8 cellular contexts compared by ENCODE assay signal in the genomic region with DNA sequence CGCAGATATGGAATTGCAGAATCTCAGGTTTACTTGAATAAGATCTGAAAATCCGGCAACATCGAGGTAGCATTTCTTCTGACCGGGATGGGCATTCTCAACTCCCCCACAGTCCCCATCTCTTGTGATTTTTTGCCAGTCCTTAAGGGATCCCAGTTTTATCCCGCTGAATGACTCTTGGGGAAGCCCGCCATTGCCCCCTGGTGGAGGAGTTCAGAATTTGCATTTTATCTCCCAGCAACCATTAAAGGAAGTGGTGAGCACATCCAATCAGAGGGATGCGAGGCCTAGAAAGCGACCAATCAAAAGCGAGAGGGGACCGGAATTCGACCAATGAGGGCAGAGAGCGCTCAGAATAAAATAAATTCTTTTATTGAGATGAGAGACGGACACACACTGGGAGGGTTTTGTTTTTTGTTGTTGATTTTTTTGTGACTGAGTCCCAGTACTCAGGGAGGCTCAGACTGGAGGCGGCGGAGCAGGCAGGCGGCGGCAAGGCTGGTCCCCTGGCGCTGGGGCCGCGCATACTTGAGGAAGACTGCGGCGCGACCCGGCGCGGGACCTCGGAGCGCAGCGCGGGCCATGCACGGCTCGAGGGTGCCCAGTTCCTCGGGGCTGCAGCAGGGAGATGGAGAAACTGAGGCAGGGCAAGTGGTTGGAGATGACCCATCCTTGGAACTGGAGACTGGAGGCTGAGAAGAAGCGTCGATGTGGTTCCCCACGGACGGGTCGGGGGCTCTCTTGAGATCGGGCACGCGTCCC. TPM values are rescaled to one million over a fixed set of nuclear protein-coding genes. Genes with fewer than 3 reads are reported as not detected.
DNase-seq lines count a peak whose midpoint lies in the region; ATAC-seq, FAIRE-seq and TF ChIP-seq lines count a peak whose summit lies in the region.

No MANE protein-coding gene starts in this region.

- POLR2A ChIA-PET in HEK293T (lab: Yijun Ruan, JAX), result no interaction called here

- no peak for FAIRE-seq in bronchial epithelial cell (lab: Jason Lieb, UNC)

- H3K27me3 ChIP-seq in bronchial epithelial cell (ENCODE audit: control insufficient read depth, insufficient read depth, low read length), result peaks cover 7% of the 10 kb centered on the region

- CTCF ChIA-PET in HEK293T (lab: Yijun Ruan, JAX), result no interaction called here

- peak; percentile 74 for TF ChIP-seq CTCF in bronchial epithelial cell (IDR thresholded peaks at IDR 0.05; ENCODE audit: insufficient read depth, low read length, severe bottlenecking)

- H3K36me3 ChIP-seq in bronchial epithelial cell (ENCODE audit: control insufficient read depth, insufficient read depth, low read length), result no peaks in the 10 kb centered on the region

- H3K4me3 ChIP-seq in bronchial epithelial cell (ENCODE audit: low read depth, low read length), result no peak overlapping the region

- no peak for ATAC-seq in HG02884 (IDR thresholded peaks at IDR 0.05; ENCODE audit: unreplicated experiment)

- peak; percentile 59 to 65 for DNase-seq in AML-193 (lab: John Stamatoyannopoulos, UW)
- DNase-seq in HEK293T (ENCODE audit: extremely low spot score), result peak; percentile 89
- peak; percentile 86 for DNase-seq in NCI-H446 treated with DMSO at 0.1 percent for 48 hours (lab: John Stamatoyannopoulos, UW)
- peak; percentile 46 to 61 (median 50) for DNase-seq in activated CD4-positive, CD25-positive, alpha-beta regulatory T cell (lab: John Stamatoyannopoulos, UW)
- DNase-seq in bronchial epithelial cell (ENCODE audit: low read depth), result peak; percentile 80
- DNase-seq in islet precursor cell, result peak; percentile 86
- peak; percentile 52 to 58 for DNase-seq in stimulated activated CD4-positive, alpha-beta T cell treated with anti-CD3 and anti-CD28 coated beads, Interleukin-1b, Interleukin-23, amount 100 ng/mL, for 4 hours (ENCODE audit: low read depth in 2 of 2)

TF ChIP-seq in HEK293T, 16 proteins besides CTCF, POLR2A, EP300 and RAD21:
- TF ChIP-seq HDGF (IDR thresholded peaks at IDR 0.05; ENCODE audit: borderline replicate concordance) (no peak), NFRKB (IDR thresholded peaks at IDR 0.05) (no peak), BHLHE40 (IDR thresholded peaks at IDR 0.05; ENCODE audit: borderline replicate concordance) (no peak), ZNF384 (IDR thresholded peaks at IDR 0.05) (no peak), FOXM1 (IDR thresholded peaks at IDR 0.05; ENCODE audit: borderline replicate concordance) (no peak), TARDBP (IDR thresholded peaks at IDR 0.05) (no peak), FOXK2 (IDR thresholded peaks at IDR 0.05) (no peak), LEF1 (IDR thresholded peaks at IDR 0.05; ENCODE audit: borderline replicate concordance) (no peak), ELF4 (IDR thresholded peaks at IDR 0.05) (no peak), SUZ12 (IDR thresholded peaks at IDR 0.05) (no peak), FOXA1 (IDR thresholded peaks at IDR 0.05) (no peak), ARNT (IDR thresholded peaks at IDR 0.05) (no peak)
- TF ChIP-seq, protein P1, sequence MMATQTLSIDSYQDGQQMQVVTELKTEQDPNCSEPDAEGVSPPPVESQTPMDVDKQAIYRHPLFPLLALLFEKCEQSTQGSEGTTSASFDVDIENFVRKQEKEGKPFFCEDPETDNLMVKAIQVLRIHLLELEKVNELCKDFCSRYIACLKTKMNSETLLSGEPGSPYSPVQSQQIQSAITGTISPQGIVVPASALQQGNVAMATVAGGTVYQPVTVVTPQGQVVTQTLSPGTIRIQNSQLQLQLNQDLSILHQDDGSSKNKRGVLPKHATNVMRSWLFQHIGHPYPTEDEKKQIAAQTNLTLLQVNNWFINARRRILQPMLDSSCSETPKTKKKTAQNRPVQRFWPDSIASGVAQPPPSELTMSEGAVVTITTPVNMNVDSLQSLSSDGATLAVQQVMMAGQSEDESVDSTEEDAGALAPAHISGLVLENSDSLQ (IDR thresholded peaks at IDR 0.05), result no peak

RNA-seq across cellular contexts. Expression of a gene that starts 3.9 kb away (rescaled TPM):
- total RNA-seq in bronchial epithelial cell, result not detected in 2 replicates

RNA-seq across cellular contexts. Expression of a gene that starts 4.5 kb away (rescaled TPM):
- not detected in 2 replicates for total RNA-seq in bronchial epithelial cell

RNA-seq across cellular contexts. Expression of a gene that starts 30.8 kb away (rescaled TPM):
- total RNA-seq in bronchial epithelial cell, result 5.0 and 7.9 TPM in 2 replicates
